In genomic region chr7:108157606-108158330, GRCh38 we compare ENCODE assay signal across 25 cellular contexts. TPM values are rescaled to one million over a fixed set of nuclear protein-coding genes. Genes with fewer than 3 reads are reported as not detected.
DNase-seq lines count a peak whose midpoint lies in the region; ATAC-seq, FAIRE-seq and TF ChIP-seq lines count a peak whose summit lies in the region.
"Had no signal": no experiment of that assay in that cellular context is flagged by ENCODE, and none has a peak within 500 bp of the region (broad histone marks: within the 10 kb centered on the region; RNA-seq: fewer than 3 reads in every experiment).

No MANE protein-coding gene starts in this region.

- no peaks in the 10 kb centered on the region for H3K36me3 Mint-ChIP-seq in nephron (ENCODE audit: low read depth)

- H3K4me3 Mint-ChIP-seq in nephron, result no peak overlapping the region
- H3K4me3 Mint-ChIP-seq: CD4-positive, alpha-beta T cell; GM23338; HFFc6 had no signal

- no peak for DNase-seq in GM23248
- peak in 1 of 2 experiments; percentile 50 for DNase-seq in PC-9
- DNase-seq in bronchial epithelial cell (ENCODE audit: low read depth), result peak; percentile 39
- no peak for DNase-seq in GF-D8 (lab: John Stamatoyannopoulos, UW)
- DNase-seq: AML-193; CD4-positive, alpha-beta T cell; HFFc6; Karpas-422; NCI-H1092 treated with DMSO at 0.1 percent for 48 hours; NCI-H1436 treated with DMSO at 0.1 percent for 48 hours; NCI-H2029; NCI-H2227 treated with DMSO at 0.1 percent for 48 hours; NCI-H69; Peyer's patch had no signal

- no peaks in the 10 kb centered on the region for H3K79me2 ChIP-seq in GM23248 (ENCODE audit: insufficient read depth)
- H3K79me2 ChIP-seq in PC-9 (ENCODE audit: low read depth), result no peaks in the 10 kb centered on the region

- no peak for FAIRE-seq in bronchial epithelial cell (lab: Jason Lieb, UNC)
- FAIRE-seq: A549, D721Med had no signal

- peak overlapping the region; percentile 16 for H3K4me2 ChIP-seq in GM23248 (ENCODE audit: unreplicated experiment)
- H3K4me2 ChIP-seq in PC-9, result peak overlapping the region; percentile 13
- H3K4me2 ChIP-seq: GM23338 had no signal

- no peaks in the 10 kb centered on the region for H3K9me3 Mint-ChIP-seq in nephron
- H3K9me3 Mint-ChIP-seq: CD4-positive, alpha-beta T cell; GM23338; HFFc6 had no signal

- H3K36me3 ChIP-seq in GM23248 (ENCODE audit: low read depth) (no peaks in the 10 kb centered on the region), PC-9 (ENCODE audit: low read depth) (no peaks in the 10 kb centered on the region; the same call in 1 of the 2 replicates), bronchial epithelial cell (ENCODE audit: control insufficient read depth, insufficient read depth, low read length) (no peaks in the 10 kb centered on the region)
- H3K36me3 ChIP-seq: BLaER1 treated with 17β-estradiol and CSF1 and Interleukin-3, amounts not matched to agents 10 nM and 100 nM; HAP-1; Peyer's patch had no signal

- no peaks in the 10 kb centered on the region for H3K4me1 Mint-ChIP-seq in nephron
- H3K4me1 Mint-ChIP-seq: GM23338 had no signal

- no peak for ATAC-seq in HG02852 (IDR thresholded peaks at IDR 0.05; ENCODE audit: unreplicated experiment)
- ATAC-seq in HG02840 (IDR thresholded peaks at IDR 0.05; ENCODE audit: low FRiP score, unreplicated experiment), result no peak
- ATAC-seq: A549, GM23338, SK-N-SH treated with all-trans-retinoic acid at 6 μM for 48 hours had no signal

- H4K20me1 ChIP-seq in GM23248 (ENCODE audit: insufficient read depth), result no peaks in the 10 kb centered on the region; the same call in 1 of the 2 replicates
- no peaks in the 10 kb centered on the region for H4K20me1 ChIP-seq in PC-9 (ENCODE audit: insufficient read depth)
- H4K20me1 ChIP-seq: BLaER1 treated with 17β-estradiol and CSF1 and Interleukin-3, amounts not matched to agents 10 nM and 100 nM had no signal

- 91 to 94% methylated on average over 4 of the region's 4 CpGs for WGBS in GM23248 (ENCODE audit: low coverage in 1 of 2, low lambda C conversion rate in 2 of 2, missing lambda C conversion rate in 2 of 2), 2 experiments

- no peaks in the 10 kb centered on the region for H3K9me2 ChIP-seq in GM23248 (ENCODE audit: insufficient read depth)
- no peaks in the 10 kb centered on the region for H3K9me2 ChIP-seq in PC-9 (ENCODE audit: insufficient read depth)

- H3K27me3 ChIP-seq in GM23248 (replicated peaks; ENCODE audit: insufficient read depth) (no peaks in the 10 kb centered on the region), PC-9 (ENCODE audit: insufficient read depth, low read depth) (no peaks in the 10 kb centered on the region), bronchial epithelial cell (ENCODE audit: control insufficient read depth, insufficient read depth, low read length) (no peaks in the 10 kb centered on the region)
- H3K27me3 ChIP-seq: BLaER1 treated with 17β-estradiol and CSF1 and Interleukin-3, amounts not matched to agents 10 nM and 100 nM; Peyer's patch had no signal

- in situ Hi-C loops in GM23248 (cut with MboI), result no loop called here

- CTCF ChIA-PET in PC-9 (lab: Charles Lee), result no interaction called here

- no peaks in the 10 kb centered on the region for H3K9me3 ChIP-seq in GM23248 (ENCODE audit: low read depth)
- no peaks in the 10 kb centered on the region for H3K9me3 ChIP-seq in PC-9 (ENCODE audit: insufficient read depth, low read depth)
- H3K9me3 ChIP-seq: A549; BLaER1 treated with 17β-estradiol and CSF1 and Interleukin-3, amounts not matched to agents 10 nM and 100 nM; HAP-1; Peyer's patch had no signal

- no TSS peak for BruUV-seq in PC-9 (replicated peaks; lab: Mats Ljungman, UMichigan)

- H3K4me1 ChIP-seq in GM23248 (ENCODE audit: insufficient read depth), result peaks cover 19% of the 10 kb centered on the region
- peaks cover 23% of the 10 kb centered on the region for H3K4me1 ChIP-seq in PC-9 (replicated peaks; ENCODE audit: insufficient read depth)
- H3K4me1 ChIP-seq: HAP-1, Peyer's patch had no signal

- no peak overlapping the region for H3K9ac ChIP-seq in GM23248
- H3K9ac ChIP-seq: BLaER1 treated with 17β-estradiol and CSF1 and Interleukin-3, amounts not matched to agents 10 nM and 100 nM had no signal

- H3K27ac Mint-ChIP-seq in nephron, result peak overlapping the region in 2 of 3 experiments; percentile 13
- H3K27ac Mint-ChIP-seq: CD4-positive, alpha-beta T cell; GM23338; HFFc6 had no signal

- no peaks in the 10 kb centered on the region for H3K27me3 Mint-ChIP-seq in nephron (ENCODE audit: low read depth)

- intact Hi-C loops in PC-9 (cut with micrococcal nuclease; ENCODE audit: unreplicated experiment), result no loop called here

- TF ChIP-seq CTCF in PC-9 (conservative IDR thresholded peaks at IDR 0.05) (no peak), bronchial epithelial cell (IDR thresholded peaks at IDR 0.05; ENCODE audit: insufficient read depth, low read length, severe bottlenecking) (no peak), nephron (IDR thresholded peaks at IDR 0.05; ENCODE audit: unreplicated experiment in 3 of 3) (no peak)

- H3K27ac ChIP-seq in GM23248 (peak overlapping the region; percentile 51; the same call in 1 of the 2 replicates), PC-9 (no peak overlapping the region)
- H3K27ac ChIP-seq: A549; BLaER1 treated with 17β-estradiol and CSF1 and Interleukin-3, amounts not matched to agents 10 nM and 100 nM; HL-60; Peyer's patch had no signal

- H3K4me3 ChIP-seq in GM23248 (no peak overlapping the region), PC-9 (no peak overlapping the region), bronchial epithelial cell (ENCODE audit: low read depth, low read length) (no peak overlapping the region)
- H3K4me3 ChIP-seq: A549; BLaER1 treated with 17β-estradiol and CSF1 and Interleukin-3, amounts not matched to agents 10 nM and 100 nM; GM23338; HAP-1; Peyer's patch had no signal

- POLR2A ChIA-PET in PC-9 (lab: Charles Lee; ENCODE audit: unreplicated experiment), result no interaction called here

- H3F3A ChIP-seq in GM23248 (ENCODE audit: insufficient read depth) (no peaks in the 10 kb centered on the region), PC-9 (ENCODE audit: insufficient read depth, low read depth) (peaks cover 5% of the 10 kb centered on the region; the same call in 1 of the 2 replicates)

- H2AFZ ChIP-seq in GM23248 (peak overlapping the region; percentile 45; the same call in 1 of the 2 replicates), PC-9 (no peak overlapping the region)
- H2AFZ ChIP-seq: GM23338 had no signal

RNA-seq across cellular contexts. Expression of gene LAMB4, which starts 27.6 kb away (rescaled TPM):
- not detected in 2 replicates for total RNA-seq in GM23248 (2014; rRNA removed; shearing (Covaris generic))
- 0.08 and 0.16 TPM in 2 replicates for polyA plus RNA-seq in GM23248 (2016; fragmentation: Nextera tagmentation; extraction: Ambion mirVana)
- total RNA-seq in PC-9 (2021) (0.15 and 0.83 TPM in 2 replicates), bronchial epithelial cell (under 0.01 and 0.13 TPM in 2 replicates)
- total RNA-seq: GM23338, OCI-LY7 had no signal
- polyA plus RNA-seq: GM23338 had no signal
